Comparison of ENCODE assay signal across 23 cellular contexts in the genomic region with DNA sequence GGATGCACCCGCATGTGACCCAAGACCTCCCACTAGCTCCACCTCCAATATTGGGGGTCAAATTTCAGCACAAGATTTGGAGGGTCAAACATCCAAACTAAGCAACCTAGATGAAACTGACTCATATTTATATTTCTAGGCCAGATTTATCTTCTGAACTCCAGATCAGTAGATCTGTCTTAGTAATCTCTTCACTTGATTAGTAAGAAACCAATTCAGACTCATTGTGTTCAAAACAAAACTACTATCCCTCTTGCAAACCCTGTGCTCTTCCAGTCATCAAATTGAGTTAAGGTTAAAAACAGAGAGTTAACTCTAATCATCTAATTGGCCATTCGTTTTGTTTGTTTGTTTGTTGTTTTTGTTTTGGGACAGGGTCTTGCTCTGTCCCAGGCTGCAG. TPM values are rescaled to one million over a fixed set of nuclear protein-coding genes. Genes with fewer than 3 reads are reported as not detected.
DNase-seq lines count a peak whose midpoint lies in the region; ATAC-seq and TF ChIP-seq lines count a peak whose summit lies in the region.
"Had no signal": no experiment of that assay in that cellular context is flagged by ENCODE, and none has a peak within 500 bp of the region (broad histone marks: within the 10 kb centered on the region; RNA-seq: fewer than 3 reads in every experiment).

No MANE protein-coding gene starts in this region.

- peaks cover 4% of the 10 kb centered on the region; the same call in 1 of the 2 replicates for H3K9me2 ChIP-seq in GM23338 (ENCODE audit: insufficient read depth)

- no peaks in the 10 kb centered on the region for H3K4me1 Mint-ChIP-seq in GM23338
- H3K4me1 Mint-ChIP-seq: CD14-positive monocyte; CD4-positive, alpha-beta memory T cell; CD4-positive, CD25-positive, alpha-beta regulatory T cell; CD8-positive, alpha-beta memory T cell had no signal

- no peaks in the 10 kb centered on the region for H3K79me2 ChIP-seq in GM23338 (replicated peaks; ENCODE audit: insufficient read depth)

- peaks cover 28% of the 10 kb centered on the region for H3K9me3 Mint-ChIP-seq in GM23338
- H3K9me3 Mint-ChIP-seq: CD8-positive, alpha-beta memory T cell had no signal

- H2BK12ac ChIP-seq in mesenchymal stem cell (ENCODE audit: low read length in 2 of 2): no peak overlapping the region

- H3K9me3 ChIP-seq in mesenchymal stem cell (ENCODE audit: control insufficient read depth, low read length): no peaks in the 10 kb centered on the region
- H3K9me3 ChIP-seq: BE2C had no signal

- H3K36me3 Mint-ChIP-seq in GM23338 (ENCODE audit: low read depth): peaks cover 11% of the 10 kb centered on the region; the same call in 2 of the 3 replicates
- H3K36me3 Mint-ChIP-seq: CD14-positive monocyte; CD4-positive, alpha-beta memory T cell; CD4-positive, CD25-positive, alpha-beta regulatory T cell; CD8-positive, alpha-beta memory T cell had no signal

- H4K91ac ChIP-seq in mesenchymal stem cell (ENCODE audit: low read length): no peak overlapping the region

- no peaks in the 10 kb centered on the region for H3K4me1 ChIP-seq in GM23338 (ENCODE audit: insufficient read depth)
- H3K4me1 ChIP-seq in mesenchymal stem cell (ENCODE audit: control insufficient read depth, insufficient read depth, low read depth, low read length): peaks cover 2% of the 10 kb centered on the region
- H3K4me1 ChIP-seq: BLaER1 had no signal

- no peak overlapping the region for H3K18ac ChIP-seq in mesenchymal stem cell (ENCODE audit: low read depth in 1 of 2, low read length in 2 of 2)

- H2AK5ac ChIP-seq in mesenchymal stem cell (ENCODE audit: low read length, severe bottlenecking): no peak overlapping the region

- ATAC-seq in GM23338 (no peak), HG02981 (IDR thresholded peaks at IDR 0.05; ENCODE audit: unreplicated experiment) (no peak)
- ATAC-seq: GM12878 had no signal

- no peak overlapping the region for H3K4me3 ChIP-seq in GM23338
- H3K4me3 ChIP-seq in mesenchymal stem cell (ENCODE audit: insufficient read depth in 1 of 2, low read depth in 1 of 2, low read length in 2 of 2): no peak overlapping the region
- H3K4me3 ChIP-seq: BLaER1, GM12878 had no signal

- H3K4me2 ChIP-seq in GM23338 (no peak overlapping the region), mesenchymal stem cell (ENCODE audit: low read length, poor library complexity, severe bottlenecking) (no peak overlapping the region)
- H3K4me2 ChIP-seq: BLaER1 had no signal

- H3K23ac ChIP-seq in mesenchymal stem cell (ENCODE audit: low read length in 2 of 2): no peak overlapping the region

- H3K4ac ChIP-seq in mesenchymal stem cell (ENCODE audit: low read depth in 1 of 2, low read length in 2 of 2): no peak overlapping the region

- no peak overlapping the region for H2BK120ac ChIP-seq in mesenchymal stem cell (ENCODE audit: low read depth, low read length)

- H3K9ac ChIP-seq in mesenchymal stem cell (ENCODE audit: low read length): no peak overlapping the region
- H3K9ac ChIP-seq: BLaER1 had no signal

- no peaks in the 10 kb centered on the region for H3K79me1 ChIP-seq in mesenchymal stem cell (replicated peaks; ENCODE audit: low read length, poor library complexity, severe bottlenecking)

- H3K14ac ChIP-seq in mesenchymal stem cell (ENCODE audit: low read length in 2 of 2): no peak overlapping the region

- H3K27me3 ChIP-seq in GM23338 (ENCODE audit: insufficient read depth): no peaks in the 10 kb centered on the region
- H3K27me3 ChIP-seq in mesenchymal stem cell (ENCODE audit: control insufficient read depth in 1 of 2, insufficient read depth in 1 of 2, low read length in 2 of 2): no peaks in the 10 kb centered on the region
- H3K27me3 ChIP-seq: BE2C, BLaER1 had no signal

- no peak overlapping the region for H3K4me3 Mint-ChIP-seq in GM23338
- H3K4me3 Mint-ChIP-seq: CD14-positive monocyte; CD4-positive, alpha-beta memory T cell; CD4-positive, CD25-positive, alpha-beta regulatory T cell; CD8-positive, alpha-beta memory T cell had no signal

- TF ChIP-seq CTCF in GM23338 (conservative IDR thresholded peaks at IDR 0.05; ENCODE audit: low read depth in 2 of 2): no peak

- H2AFZ ChIP-seq in GM23338 (0 out of 2 replicates have a peak overlapping the region, but pooled peaks have one; percentile 18), mesenchymal stem cell (ENCODE audit: low read depth, low read length) (no peak overlapping the region)

- H3K27me3 Mint-ChIP-seq in GM23338 (ENCODE audit: insufficient read depth, low read depth, poor library complexity): peaks cover 5% of the 10 kb centered on the region

- H3K36me3 ChIP-seq in GM23338 (ENCODE audit: insufficient read depth) (no peaks in the 10 kb centered on the region; the same call in 1 of the 2 replicates), mesenchymal stem cell (ENCODE audit: control insufficient read depth in 1 of 2, insufficient read depth in 2 of 2, low read depth in 1 of 2, low read length in 2 of 2) (no peaks in the 10 kb centered on the region)
- H3K36me3 ChIP-seq: BE2C, BLaER1 had no signal

- no peak overlapping the region for H2BK5ac ChIP-seq in mesenchymal stem cell (ENCODE audit: low read depth, low read length, poor library complexity, severe bottlenecking)

- no peak overlapping the region for H3K27ac Mint-ChIP-seq in GM23338
- H3K27ac Mint-ChIP-seq: CD8-positive, alpha-beta memory T cell had no signal

- peak overlapping the region; percentile 28 for H4K8ac ChIP-seq in mesenchymal stem cell (ENCODE audit: low read length)

- WGBS in mesenchymal stem cell: 100% methylated on average over 2 of the region's 2 CpGs

- H4K20me1 ChIP-seq in GM23338 (replicated peaks; ENCODE audit: insufficient read depth): no peaks in the 10 kb centered on the region
- H4K20me1 ChIP-seq: BLaER1 had no signal

- DNase-seq in GM23338 (ENCODE audit: low spot score): no peak
- no peak for DNase-seq in mesenchymal stem cell
- no peak for DNase-seq in NCI-H345 treated with DMSO at 0.1 percent for 48 hours (lab: John Stamatoyannopoulos, UW; ENCODE audit: unreplicated experiment)
- no peak for DNase-seq in NCI-H345 (lab: John Stamatoyannopoulos, UW)
- DNase-seq: 8988T; ACHN; BE2C; C1 segment of cervical spinal cord; CD4-positive, alpha-beta memory T cell; CD4-positive, CD25-positive, alpha-beta regulatory T cell; CD8-positive, alpha-beta memory T cell; COR-L47; DMS 273 treated with DMSO at 0.1 percent for 48 hours; DMS153; DMS53; DMS79; DND-41; EL; GDM1 had no signal

- no peak overlapping the region for H2BK15ac ChIP-seq in mesenchymal stem cell (ENCODE audit: low read depth, poor library complexity, severe bottlenecking)

- no peak overlapping the region for H3K27ac ChIP-seq in GM23338 (ENCODE audit: low read depth)
- no peak overlapping the region for H3K27ac ChIP-seq in mesenchymal stem cell (ENCODE audit: low read length, poor library complexity, severe bottlenecking)
- H3K27ac ChIP-seq: BLaER1 had no signal

- no peaks in the 10 kb centered on the region for H3F3A ChIP-seq in GM23338 (replicated peaks; ENCODE audit: low read depth)

TF ChIP-seq in GM23338, 12 proteins besides CTCF, POLR2A, EP300 and RAD21 (continues in another document):
- TF ChIP-seq EZH2phosphoT487 (IDR thresholded peaks at IDR 0.05; ENCODE audit: unreplicated experiment): no peak
- TF ChIP-seq, protein P1, sequence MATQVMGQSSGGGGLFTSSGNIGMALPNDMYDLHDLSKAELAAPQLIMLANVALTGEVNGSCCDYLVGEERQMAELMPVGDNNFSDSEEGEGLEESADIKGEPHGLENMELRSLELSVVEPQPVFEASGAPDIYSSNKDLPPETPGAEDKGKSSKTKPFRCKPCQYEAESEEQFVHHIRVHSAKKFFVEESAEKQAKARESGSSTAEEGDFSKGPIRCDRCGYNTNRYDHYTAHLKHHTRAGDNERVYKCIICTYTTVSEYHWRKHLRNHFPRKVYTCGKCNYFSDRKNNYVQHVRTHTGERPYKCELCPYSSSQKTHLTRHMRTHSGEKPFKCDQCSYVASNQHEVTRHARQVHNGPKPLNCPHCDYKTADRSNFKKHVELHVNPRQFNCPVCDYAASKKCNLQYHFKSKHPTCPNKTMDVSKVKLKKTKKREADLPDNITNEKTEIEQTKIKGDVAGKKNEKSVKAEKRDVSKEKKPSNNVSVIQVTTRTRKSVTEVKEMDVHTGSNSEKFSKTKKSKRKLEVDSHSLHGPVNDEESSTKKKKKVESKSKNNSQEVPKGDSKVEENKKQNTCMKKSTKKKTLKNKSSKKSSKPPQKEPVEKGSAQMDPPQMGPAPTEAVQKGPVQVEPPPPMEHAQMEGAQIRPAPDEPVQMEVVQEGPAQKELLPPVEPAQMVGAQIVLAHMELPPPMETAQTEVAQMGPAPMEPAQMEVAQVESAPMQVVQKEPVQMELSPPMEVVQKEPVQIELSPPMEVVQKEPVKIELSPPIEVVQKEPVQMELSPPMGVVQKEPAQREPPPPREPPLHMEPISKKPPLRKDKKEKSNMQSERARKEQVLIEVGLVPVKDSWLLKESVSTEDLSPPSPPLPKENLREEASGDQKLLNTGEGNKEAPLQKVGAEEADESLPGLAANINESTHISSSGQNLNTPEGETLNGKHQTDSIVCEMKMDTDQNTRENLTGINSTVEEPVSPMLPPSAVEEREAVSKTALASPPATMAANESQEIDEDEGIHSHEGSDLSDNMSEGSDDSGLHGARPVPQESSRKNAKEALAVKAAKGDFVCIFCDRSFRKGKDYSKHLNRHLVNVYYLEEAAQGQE (IDR thresholded peaks at IDR 0.05; ENCODE audit: unreplicated experiment): no peak
- no peak for TF ChIP-seq ZNF114 (CRISPR knock-in tag; IDR thresholded peaks at IDR 0.05)
- TF ChIP-seq, protein P2, sequence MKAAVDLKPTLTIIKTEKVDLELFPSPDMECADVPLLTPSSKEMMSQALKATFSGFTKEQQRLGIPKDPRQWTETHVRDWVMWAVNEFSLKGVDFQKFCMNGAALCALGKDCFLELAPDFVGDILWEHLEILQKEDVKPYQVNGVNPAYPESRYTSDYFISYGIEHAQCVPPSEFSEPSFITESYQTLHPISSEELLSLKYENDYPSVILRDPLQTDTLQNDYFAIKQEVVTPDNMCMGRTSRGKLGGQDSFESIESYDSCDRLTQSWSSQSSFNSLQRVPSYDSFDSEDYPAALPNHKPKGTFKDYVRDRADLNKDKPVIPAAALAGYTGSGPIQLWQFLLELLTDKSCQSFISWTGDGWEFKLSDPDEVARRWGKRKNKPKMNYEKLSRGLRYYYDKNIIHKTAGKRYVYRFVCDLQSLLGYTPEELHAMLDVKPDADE (IDR thresholded peaks at IDR 0.05): no peak
- no peak for TF ChIP-seq JUNB (IDR thresholded peaks at IDR 0.05; ENCODE audit: unreplicated experiment)
- TF ChIP-seq POLR2AphosphoS5 (IDR thresholded peaks at IDR 0.05; ENCODE audit: low read depth): no peak
- no peak for TF ChIP-seq CREB1 (CRISPR knock-in tag; IDR thresholded peaks at IDR 0.05; ENCODE audit: low read depth)
- TF ChIP-seq NANOG (IDR thresholded peaks at IDR 0.05; ENCODE audit: borderline replicate concordance): no peak

RNA-seq across cellular contexts. Expression of a gene that starts 43.3 kb away (rescaled TPM):
- total RNA-seq in GM23338 (2014; rRNA removed; shearing (Covaris generic)): 16.7 and 21.4 TPM in 2 replicates
- polyA plus RNA-seq in GM23338 (2016; fragmentation: Nextera tagmentation; extraction: Ambion mirVana): 13.4 and 13.5 TPM in 2 replicates
- 8.4 TPM for polyA plus RNA-seq in mesenchymal stem cell (2013, experiment 1 of 2)
- polyA plus RNA-seq in mesenchymal stem cell (2013, experiment 2 of 2): 9.5 TPM

RNA-seq across cellular contexts. Expression of a gene that starts 44.4 kb away (rescaled TPM):
- 7.9 and 9.8 TPM in 2 replicates for total RNA-seq in GM23338 (2014; rRNA removed; shearing (Covaris generic))
- 6.5 and 9.1 TPM in 2 replicates for polyA plus RNA-seq in GM23338 (2016; fragmentation: Nextera tagmentation; extraction: Ambion mirVana)
- polyA plus RNA-seq in mesenchymal stem cell (2013, experiment 1 of 2): 1.6 TPM
- polyA plus RNA-seq in mesenchymal stem cell (2013, experiment 2 of 2): 1.6 TPM
